Comparison of ENCODE assay signal across 1 cellular context in the genomic region with DNA sequence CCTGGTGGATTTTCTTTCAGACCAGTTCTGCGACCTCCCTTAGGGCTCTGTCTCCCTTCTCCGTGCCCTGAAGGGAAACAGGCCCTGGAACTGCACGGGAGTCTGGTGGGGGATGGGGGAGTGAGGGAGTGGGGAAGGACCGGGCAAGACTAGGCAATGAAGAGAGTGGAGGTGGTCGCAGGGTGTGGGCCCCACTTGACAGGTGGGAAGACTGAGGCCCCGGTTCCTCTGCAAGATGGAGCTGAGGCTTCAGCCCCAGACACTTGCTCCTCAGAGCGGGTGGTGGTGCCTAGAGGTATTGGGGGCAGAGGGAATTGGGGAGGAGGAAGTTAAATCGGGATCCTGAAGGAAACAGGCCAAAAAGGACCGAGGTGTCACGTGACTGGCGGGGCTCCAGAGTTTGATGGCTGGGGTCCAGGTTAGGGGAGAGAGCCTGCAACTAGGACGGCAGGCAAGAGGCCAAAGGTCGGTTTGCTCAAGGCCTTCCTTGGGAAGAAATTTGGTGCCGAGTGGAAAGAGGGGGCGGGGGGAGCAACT.
TF ChIP-seq lines count a peak whose summit lies in the region.

No MANE protein-coding gene starts in this region.

TF ChIP-seq in HEK293T, 16 proteins besides CTCF, POLR2A, EP300 and RAD21 (continued from another document):
- TF ChIP-seq FOXM1 (IDR thresholded peaks at IDR 0.05; ENCODE audit: borderline replicate concordance) (no peak), L3MBTL2 (conservative IDR thresholded peaks at IDR 0.05) (no peak), SP1 (IDR thresholded peaks at IDR 0.05) (no peak), ZNF384 (IDR thresholded peaks at IDR 0.05) (no peak)
TF ChIP-seq in HEK293T: peak in this region for 0.
